Comparison of ENCODE assay signal across 9 cellular contexts in the genomic region with DNA sequence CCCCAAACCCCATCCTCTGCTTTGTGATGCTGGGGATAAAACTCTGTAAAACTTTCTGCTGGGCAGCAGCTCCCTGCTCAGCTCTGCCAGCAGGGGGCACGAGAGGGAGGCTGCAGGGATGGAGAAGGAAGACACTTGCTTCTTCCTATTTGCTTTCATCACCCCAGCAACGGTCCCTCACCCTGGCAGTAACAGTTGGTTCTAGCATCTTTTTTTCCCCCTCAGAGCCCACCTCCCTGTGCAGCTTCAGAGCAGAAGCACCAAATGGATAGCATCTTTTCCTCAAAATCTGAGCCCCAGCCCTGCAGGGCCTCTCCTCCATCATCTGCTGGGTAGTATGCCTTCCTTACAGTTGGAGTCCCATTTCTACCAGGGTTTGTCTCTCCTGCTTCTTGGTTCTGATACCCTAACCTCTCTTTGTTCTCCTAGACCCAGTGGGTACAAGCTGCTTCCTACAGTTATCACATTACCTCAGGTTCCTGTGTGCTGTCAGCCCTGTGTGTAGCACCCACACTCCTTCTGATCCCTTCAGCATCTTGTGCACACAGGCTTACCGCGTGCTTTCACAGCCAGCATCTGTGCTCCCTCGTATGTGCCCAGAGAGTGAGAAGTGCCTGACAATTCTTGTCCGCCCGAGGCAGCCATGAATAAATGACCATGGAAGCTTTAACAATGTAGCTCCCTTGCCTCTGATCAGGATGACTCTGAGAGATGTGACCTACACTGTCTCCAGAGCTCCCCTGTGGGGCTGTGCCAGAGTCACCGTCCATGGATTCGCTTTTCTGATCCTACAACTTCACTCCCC. TPM values are rescaled to one million over a fixed set of nuclear protein-coding genes. Genes with fewer than 3 reads are reported as not detected.
DNase-seq lines count a peak whose midpoint lies in the region; ATAC-seq and TF ChIP-seq lines count a peak whose summit lies in the region.
"Had no signal": no experiment of that assay in that cellular context is flagged by ENCODE, and none has a peak within 500 bp of the region (broad histone marks: within the 10 kb centered on the region; RNA-seq: fewer than 3 reads in every experiment).

No MANE protein-coding gene starts in this region.

- H3K27ac Mint-ChIP-seq in mesothelial cell of epicardium = peak overlapping the region; percentile 16

- no peaks in the 10 kb centered on the region for H3K4me1 Mint-ChIP-seq in mesothelial cell of epicardium

- H3K36me3 Mint-ChIP-seq in mesothelial cell of epicardium = peaks cover 21% of the 10 kb centered on the region

- H3K9me3 Mint-ChIP-seq in mesothelial cell of epicardium = no peaks in the 10 kb centered on the region

- H3K4me3 Mint-ChIP-seq in mesothelial cell of epicardium = no peak overlapping the region

- DNase-seq in NCI-H524 (lab: John Stamatoyannopoulos, UW) (peak; percentile 34 to 49), NCI-H524 treated with DMSO at 0.1 percent for 48 hours (lab: John Stamatoyannopoulos, UW) (no peak), NCI-H82 (lab: John Stamatoyannopoulos, UW) (peak; percentile 79), ecto neural progenitor cell (ENCODE audit: low spot score) (peak; percentile 81), mesothelial cell of epicardium (ENCODE audit: low spot score in 2 of 2, unreplicated experiment in 2 of 2) (peak; percentile 53 to 85)
- DNase-seq in activated CD8-positive, alpha-beta memory T cell treated with anti-CD3 and anti-CD28 coated beads for 1 hour (ENCODE audit: extremely low read depth in 1 of 2, low read depth in 1 of 2) = peak; percentile 37 to 76
- peak; percentile 45 to 64 for DNase-seq in stimulated activated CD8-positive, alpha-beta memory T cell treated with anti-CD3 and anti-CD28 coated beads, Interleukin-4, amount 100 ng/mL, for 1 hour (ENCODE audit: low read depth in 2 of 2, low spot score in 1 of 2)

- H3K27me3 Mint-ChIP-seq in mesothelial cell of epicardium (ENCODE audit: low read depth) = no peaks in the 10 kb centered on the region

- peak; percentile 82 for TF ChIP-seq CTCF in mesothelial cell of epicardium (IDR thresholded peaks at IDR 0.05; ENCODE audit: unreplicated experiment)

- peak; percentile 72 for ATAC-seq in HG03159 (IDR thresholded peaks at IDR 0.05; ENCODE audit: unreplicated experiment)

RNA-seq across cellular contexts. Expression of a gene that starts 14.5 kb away (rescaled TPM):
- total RNA-seq in mesothelial cell of epicardium = 8.4 to 8.9 TPM (median 8.6 TPM) in 3 replicates

RNA-seq across cellular contexts. Expression of a gene that starts 29.1 kb away (rescaled TPM):
- not detected in 3 replicates for total RNA-seq in mesothelial cell of epicardium
- total RNA-seq: temporal lobe had no signal

RNA-seq across cellular contexts. Expression of a gene that starts 34.3 kb away (rescaled TPM):
- total RNA-seq in mesothelial cell of epicardium = 3.9 to 4.8 TPM (median 4.4 TPM) in 3 replicates
- total RNA-seq: temporal lobe had no signal
